Comparison of ENCODE assay signal across 15 cellular contexts in the genomic region with DNA sequence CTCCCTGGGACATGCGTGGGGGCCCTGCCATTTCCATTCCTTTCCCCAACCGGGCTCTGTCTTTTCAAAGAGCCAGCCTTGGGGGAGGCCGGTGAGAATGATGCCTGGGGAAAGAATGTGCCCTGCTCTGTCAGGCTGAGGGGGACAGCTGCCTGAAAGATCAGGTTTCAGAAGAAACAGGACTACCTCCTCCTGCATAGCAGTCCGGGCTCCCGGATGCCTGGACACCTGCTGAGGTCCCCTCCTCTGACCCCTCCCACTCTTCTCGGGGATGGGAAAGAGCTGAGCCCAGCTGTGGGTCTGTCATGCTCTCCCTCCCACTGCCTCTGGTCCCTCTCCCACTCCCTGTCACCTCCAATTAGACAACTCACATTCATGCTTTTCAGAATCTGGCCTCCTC. TPM values are rescaled to one million over a fixed set of nuclear protein-coding genes. Genes with fewer than 3 reads are reported as not detected.
DNase-seq lines count a peak whose midpoint lies in the region; ATAC-seq and TF ChIP-seq lines count a peak whose summit lies in the region.
"Had no signal": no experiment of that assay in that cellular context is flagged by ENCODE, and none has a peak within 500 bp of the region (broad histone marks: within the 10 kb centered on the region; RNA-seq: fewer than 3 reads in every experiment).

No MANE protein-coding gene starts in this region.

- no peak overlapping the region for H3K4me2 ChIP-seq in HCT116 (ENCODE audit: low read length)

- no peak overlapping the region for H3K9ac ChIP-seq in HCT116 (ENCODE audit: low read length)

- H3K9me2 ChIP-seq in HCT116 (ENCODE audit: insufficient read depth) = no peaks in the 10 kb centered on the region

- no peaks in the 10 kb centered on the region for H3K36me3 ChIP-seq in CD4-positive, CD25-positive, alpha-beta regulatory T cell (ENCODE audit: control insufficient read depth, insufficient read depth, low read length)
- H3K36me3 ChIP-seq in HCT116 (ENCODE audit: control insufficient read depth in 1 of 2, insufficient read depth in 2 of 2, low read length in 2 of 2) = no peaks in the 10 kb centered on the region
- no peaks in the 10 kb centered on the region for H3K36me3 ChIP-seq in HAP-1 (replicated peaks)
- H3K36me3 ChIP-seq: cardiac muscle cell, left ventricle myocardium inferior had no signal

- no peak overlapping the region for H2AFZ ChIP-seq in HCT116 (ENCODE audit: low read depth, low read length, poor library complexity, severe bottlenecking)

- no peak overlapping the region for H3K27ac ChIP-seq in CD4-positive, CD25-positive, alpha-beta regulatory T cell (ENCODE audit: insufficient read depth, low read length, poor library complexity, severe bottlenecking)
- H3K27ac ChIP-seq in HCT116 (ENCODE audit: low read depth, low read length) = no peak overlapping the region
- H3K27ac ChIP-seq: cardiac muscle cell, left ventricle myocardium inferior had no signal

- no peak for TF ChIP-seq POLR2A in HCT116 (IDR thresholded peaks at IDR 0.05; ENCODE audit: borderline replicate concordance, extremely low read depth, insufficient read depth, insufficient read length)

- H3K36me3 Mint-ChIP-seq in CD4-positive, CD25-positive, alpha-beta regulatory T cell = no peaks in the 10 kb centered on the region
- H3K36me3 Mint-ChIP-seq in activated CD4-positive, alpha-beta memory T cell treated with anti-CD3 and anti-CD28 coated beads, Interleukin-2, amount 10 ng/mL, durations not matched to agents 7 days and 5 days (ENCODE audit: low read depth) = no peaks in the 10 kb centered on the region
- no peaks in the 10 kb centered on the region for H3K36me3 Mint-ChIP-seq in activated naive CD8-positive, alpha-beta T cell treated with anti-CD3 and anti-CD28 coated beads, Interleukin-2, amount 50 U/mL, for 24 hours (ENCODE audit: low read depth)
- H3K36me3 Mint-ChIP-seq: activated naive CD4-positive, alpha-beta T cell treated with anti-CD3 and anti-CD28 coated beads, Interleukin-2, amount 50 U/mL, for 72 hours had no signal

- H3K79me2 ChIP-seq in HCT116 (ENCODE audit: insufficient read depth, low read length) = no peaks in the 10 kb centered on the region

- H3K4me1 Mint-ChIP-seq in CD4-positive, CD25-positive, alpha-beta regulatory T cell = no peaks in the 10 kb centered on the region
- no peaks in the 10 kb centered on the region for H3K4me1 Mint-ChIP-seq in activated CD4-positive, alpha-beta memory T cell treated with anti-CD3 and anti-CD28 coated beads, Interleukin-2, amount 10 ng/mL, durations not matched to agents 7 days and 5 days
- H3K4me1 Mint-ChIP-seq in activated naive CD8-positive, alpha-beta T cell treated with anti-CD3 and anti-CD28 coated beads, Interleukin-2, amount 50 U/mL, for 24 hours = no peaks in the 10 kb centered on the region
- H3K4me1 Mint-ChIP-seq: B cell had no signal

- H3K27me3 ChIP-seq in CD4-positive, CD25-positive, alpha-beta regulatory T cell (ENCODE audit: control insufficient read depth, insufficient read depth, low read length) = no peaks in the 10 kb centered on the region
- H3K27me3 ChIP-seq in HCT116 (ENCODE audit: insufficient read depth, low read length) (no peaks in the 10 kb centered on the region), HAP-1 (ENCODE audit: low read depth) (no peaks in the 10 kb centered on the region)
- H3K27me3 ChIP-seq: cardiac muscle cell had no signal

- intact Hi-C loops in HCT116 (cut with micrococcal nuclease) = no loop called here

- H3K4me3 Mint-ChIP-seq in CD4-positive, CD25-positive, alpha-beta regulatory T cell = no peak overlapping the region
- H3K4me3 Mint-ChIP-seq in activated CD4-positive, alpha-beta memory T cell treated with anti-CD3 and anti-CD28 coated beads, Interleukin-2, amount 10 ng/mL, durations not matched to agents 7 days and 5 days = no peak overlapping the region
- no peak overlapping the region for H3K4me3 Mint-ChIP-seq in activated naive CD8-positive, alpha-beta T cell treated with anti-CD3 and anti-CD28 coated beads, Interleukin-2, amount 50 U/mL, for 24 hours
- H3K4me3 Mint-ChIP-seq: B cell, neural crest cell had no signal

- DNase-seq in CD4-positive, CD25-positive, alpha-beta regulatory T cell = no peak
- DNase-seq in HCT116 (ENCODE audit: low read depth, low spot score) (no peak), NCI-H510A treated with DMSO at 0.1 percent for 48 hours (lab: John Stamatoyannopoulos, UW) (peak; percentile 72), iPS DF 4.7 (ENCODE audit: extremely low read depth, low spot score) (peak; percentile 44), HAP-1 (ENCODE audit: low spot score in 2 of 2) (no peak)
- DNase-seq in activated CD4-positive, alpha-beta memory T cell treated with anti-CD3 and anti-CD28 coated beads, Interleukin-2, amount 10 ng/mL, durations not matched to agents 7 days and 5 days = no peak
- no peak for DNase-seq in activated naive CD8-positive, alpha-beta T cell treated with anti-CD3 and anti-CD28 coated beads, Interleukin-2, amount 50 U/mL, for 24 hours
- DNase-seq: left ventricle myocardium inferior, NCI-H774 had no signal

- H3K27ac Mint-ChIP-seq in CD4-positive, CD25-positive, alpha-beta regulatory T cell = peak overlapping the region in 2 of 3 donors; percentile 10 to 63
- H3K27ac Mint-ChIP-seq in activated CD4-positive, alpha-beta memory T cell treated with anti-CD3 and anti-CD28 coated beads, Interleukin-2, amount 10 ng/mL, durations not matched to agents 7 days and 5 days = no peak overlapping the region
- no peak overlapping the region for H3K27ac Mint-ChIP-seq in activated naive CD8-positive, alpha-beta T cell treated with anti-CD3 and anti-CD28 coated beads, Interleukin-2, amount 50 U/mL, for 24 hours
- H3K27ac Mint-ChIP-seq: activated naive CD4-positive, alpha-beta T cell treated with anti-CD3 and anti-CD28 coated beads, Interleukin-2, amount 50 U/mL, for 72 hours; B cell had no signal

- CTCF ChIA-PET in HCT116 (lab: Charles Lee) = no interaction called here
- CTCF ChIA-PET in activated CD4-positive, alpha-beta memory T cell treated with anti-CD3 and anti-CD28 coated beads, Interleukin-2, amount 10 ng/mL, durations not matched to agents 7 days and 5 days (lab: Charles Lee) = no interaction called here

- POLR2A ChIA-PET in HCT116 (lab: Charles Lee) = no interaction called here
- POLR2A ChIA-PET in activated CD4-positive, alpha-beta memory T cell treated with anti-CD3 and anti-CD28 coated beads, Interleukin-2, amount 10 ng/mL, durations not matched to agents 7 days and 5 days (lab: Charles Lee) = no interaction called here

- no peaks in the 10 kb centered on the region for H3K4me1 ChIP-seq in CD4-positive, CD25-positive, alpha-beta regulatory T cell (ENCODE audit: control insufficient read depth, insufficient read depth, low read length, poor library complexity, severe bottlenecking)
- H3K4me1 ChIP-seq in HCT116 (ENCODE audit: control insufficient read depth in 1 of 2, insufficient read depth in 2 of 2, low read length in 2 of 2) = peaks cover under 1 to 4% of the 10 kb centered on the region in 2 experiments; a peak in 2 of 4 replicates
- H3K4me1 ChIP-seq in HAP-1 = no peaks in the 10 kb centered on the region

- no peak for TF ChIP-seq RAD21 in HCT116 (IDR thresholded peaks at IDR 0.05; ENCODE audit: low read depth)

- peaks cover 0 to 2% (median 0%) of the 10 kb centered on the region in 7 donors for H3K9me3 Mint-ChIP-seq in CD4-positive, CD25-positive, alpha-beta regulatory T cell
- H3K9me3 Mint-ChIP-seq in activated CD4-positive, alpha-beta memory T cell treated with anti-CD3 and anti-CD28 coated beads, Interleukin-2, amount 10 ng/mL, durations not matched to agents 7 days and 5 days = no peaks in the 10 kb centered on the region
- no peaks in the 10 kb centered on the region for H3K9me3 Mint-ChIP-seq in activated naive CD8-positive, alpha-beta T cell treated with anti-CD3 and anti-CD28 coated beads, Interleukin-2, amount 50 U/mL, for 24 hours
- H3K9me3 Mint-ChIP-seq: activated naive CD4-positive, alpha-beta T cell treated with anti-CD3 and anti-CD28 coated beads, Interleukin-2, amount 50 U/mL, for 72 hours; neural crest cell had no signal

- no peak for ATAC-seq in CD4-positive, CD25-positive, alpha-beta regulatory T cell (ENCODE audit: low read depth in 2 of 2)
- ATAC-seq in HCT116 (peak; percentile 47), GM18867 (IDR thresholded peaks at IDR 0.05; ENCODE audit: unreplicated experiment) (no peak)
- ATAC-seq in activated naive CD8-positive, alpha-beta T cell treated with anti-CD3 and anti-CD28 coated beads, Interleukin-2, amount 50 U/mL, for 24 hours = no peak
- ATAC-seq: activated naive CD4-positive, alpha-beta T cell treated with anti-CD3 and anti-CD28 coated beads, Interleukin-2, amount 50 U/mL, for 72 hours; K562 had no signal

- no peaks in the 10 kb centered on the region for H4K20me1 ChIP-seq in HCT116 (ENCODE audit: insufficient read depth)

- H3K4me3 ChIP-seq in CD4-positive, CD25-positive, alpha-beta regulatory T cell (ENCODE audit: low read depth, low read length) = no peak overlapping the region
- H3K4me3 ChIP-seq in HCT116 (replicated peaks in 1 of 2; ENCODE audit: low read depth in 1 of 2, low read length in 2 of 2) = no peak overlapping the region
- no peak overlapping the region for H3K4me3 ChIP-seq in HAP-1
- H3K4me3 ChIP-seq: cardiac muscle cell, K562, left ventricle myocardium inferior had no signal

- H3K27me3 Mint-ChIP-seq in CD4-positive, CD25-positive, alpha-beta regulatory T cell = no peaks in the 10 kb centered on the region
- H3K27me3 Mint-ChIP-seq in activated CD4-positive, alpha-beta memory T cell treated with anti-CD3 and anti-CD28 coated beads, Interleukin-2, amount 10 ng/mL, durations not matched to agents 7 days and 5 days = no peaks in the 10 kb centered on the region
- H3K27me3 Mint-ChIP-seq in activated naive CD8-positive, alpha-beta T cell treated with anti-CD3 and anti-CD28 coated beads, Interleukin-2, amount 50 U/mL, for 24 hours = no peaks in the 10 kb centered on the region

- TF ChIP-seq CTCF in HCT116 (IDR thresholded peaks at IDR 0.05 in 2 of 3, conservative IDR thresholded peaks at IDR 0.05 in 1 of 3; ENCODE audit: borderline replicate concordance in 1 of 3, insufficient read depth in 1 of 3, low read depth in 2 of 3, low read length in 2 of 3) = no peak

- BruUV-seq in HCT116 (replicated peaks; lab: Mats Ljungman, UMichigan) = no TSS peak

- RAD21 ChIA-PET in HCT116 (lab: Charles Lee; ENCODE audit: low non-redundant PET in 1 of 2, low total read pairs in 2 of 2, uncharacterized antibody in 2 of 2, unreplicated experiment in 2 of 2) = no interaction called here

- no peaks in the 10 kb centered on the region for H3K9me3 ChIP-seq in CD4-positive, CD25-positive, alpha-beta regulatory T cell (ENCODE audit: control insufficient read depth in 2 of 2, low read length in 2 of 2)
- H3K9me3 ChIP-seq in HCT116 (ENCODE audit: control insufficient read depth in 1 of 2, insufficient read depth in 1 of 2, low read depth in 1 of 2, low read length in 2 of 2) (no peaks in the 10 kb centered on the region), HAP-1 (no peaks in the 10 kb centered on the region)
- H3K9me3 ChIP-seq: left ventricle myocardium inferior had no signal

- in situ Hi-C loops in HAP-1 (cut with MboI; ENCODE audit: low sequenced_read_pairs) = no loop called here

RNA-seq across cellular contexts. Expression of gene CDON, which starts 41.8 kb away (rescaled TPM):
- total RNA-seq in CD4-positive, CD25-positive, alpha-beta regulatory T cell = 2.1 TPM
- polyA plus RNA-seq in CD4-positive, CD25-positive, alpha-beta regulatory T cell = 1 to 10 TPM in 1 of 4 donors, under 1 TPM in 2, not detected in 1; 0.10 to 1.2 (median 0.55) TPM
- total RNA-seq in HCT116 (2021; ENCODE audit: unreplicated experiment) = 16.9 TPM
- 4.9 and 6.5 TPM in 2 replicates for polyA plus RNA-seq in HCT116 (2012)
- 1 to 10 TPM; 1.7 to 1.8 TPM for total RNA-seq in activated CD4-positive, alpha-beta memory T cell treated with anti-CD3 and anti-CD28 coated beads, Interleukin-2, amount 10 ng/mL, durations not matched to agents 7 days and 5 days
- total RNA-seq: B cell had no signal

Comparison
In these comparisons a context has a peak if more than half of its experiments do, and no peak if none do; other contexts are left out.
1. DNase-seq: peak in NCI-H510A treated with DMSO at 0.1 percent for 48 hours (single experiment) and iPS DF 4.7 (single experiment); none in CD4-positive, CD25-positive, alpha-beta regulatory T cell (0 of 3), HCT116 (single experiment), HAP-1 (0 of 2), activated CD4-positive, alpha-beta memory T cell treated with anti-CD3 and anti-CD28 coated beads, Interleukin-2, amount 10 ng/mL, durations not matched to agents 7 days and 5 days (single experiment) and activated naive CD8-positive, alpha-beta T cell treated with anti-CD3 and anti-CD28 coated beads, Interleukin-2, amount 50 U/mL, for 24 hours (single experiment).
2. H3K27ac Mint-ChIP-seq: peak in CD4-positive, CD25-positive, alpha-beta regulatory T cell (2 of 3); none in activated CD4-positive, alpha-beta memory T cell treated with anti-CD3 and anti-CD28 coated beads, Interleukin-2, amount 10 ng/mL, durations not matched to agents 7 days and 5 days (single experiment) and activated naive CD8-positive, alpha-beta T cell treated with anti-CD3 and anti-CD28 coated beads, Interleukin-2, amount 50 U/mL, for 24 hours (single experiment).